ENCODE assay signal across 13 cellular contexts in the genomic region with DNA sequence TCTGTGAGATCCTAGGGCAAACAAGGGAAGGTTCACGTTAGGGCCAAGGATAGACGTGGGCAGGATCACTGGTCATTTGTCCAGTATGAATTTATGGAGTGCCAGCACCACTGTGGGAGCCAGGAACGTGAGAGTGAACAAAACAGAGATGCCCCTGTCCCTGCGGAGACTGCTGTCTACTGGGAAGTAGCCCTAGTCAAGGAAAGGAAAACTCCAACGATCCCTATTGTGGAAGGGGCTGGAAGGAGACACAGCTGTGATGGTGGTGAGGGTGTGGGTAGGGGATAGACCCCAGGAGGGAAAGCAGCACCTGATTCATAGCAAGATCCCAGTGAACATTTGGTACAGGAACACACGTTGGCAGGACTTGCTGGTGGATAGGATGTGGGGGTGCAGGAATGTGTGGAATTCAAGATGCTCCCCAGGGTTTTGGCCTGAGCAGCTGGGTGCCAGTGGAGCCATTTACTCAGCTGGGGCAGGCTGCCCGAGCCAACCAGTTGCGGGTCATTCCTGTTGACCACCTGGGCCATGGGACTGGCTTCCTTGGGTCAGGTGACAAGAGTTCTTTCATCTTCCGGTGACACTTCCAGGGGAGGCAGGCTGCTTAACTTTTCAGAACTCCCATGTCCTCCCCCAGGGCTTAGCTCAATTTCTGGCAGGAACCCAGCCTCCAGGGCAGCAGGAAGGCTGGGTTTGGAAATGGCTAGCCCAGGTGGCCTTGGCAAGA. TPM values are rescaled to one million over a fixed set of nuclear protein-coding genes. Genes with fewer than 3 reads are reported as not detected.
DNase-seq lines count a peak whose midpoint lies in the region; TF ChIP-seq lines count a peak whose summit lies in the region.
"Had no signal": no experiment of that assay in that cellular context is flagged by ENCODE, and none has a peak within 500 bp of the region (broad histone marks: within the 10 kb centered on the region; RNA-seq: fewer than 3 reads in every experiment).

No MANE protein-coding gene starts in this region.

- H3K4me1 ChIP-seq in Loucy (ENCODE audit: insufficient read depth, low read length, poor library complexity, severe bottlenecking) (peaks cover 26% of the 10 kb centered on the region), osteoblast (ENCODE audit: insufficient read depth, low read length) (peaks cover 42% of the 10 kb centered on the region), Karpas-422 (ENCODE audit: low read length) (peaks cover 22% of the 10 kb centered on the region)

- H3K27ac ChIP-seq in osteoblast (ENCODE audit: low read depth, low read length) (no peak overlapping the region), Karpas-422 (ENCODE audit: low read length) (no peak overlapping the region)

- H3K4me3 ChIP-seq in Loucy (ENCODE audit: low read length, poor library complexity, severe bottlenecking), result no peak overlapping the region
- H3K4me3 ChIP-seq in choroid plexus epithelial cell (ENCODE audit: low read depth, low read length), result no peak overlapping the region
- no peak overlapping the region for H3K4me3 ChIP-seq in osteoblast (ENCODE audit: insufficient read depth, low read length)
- no peak overlapping the region for H3K4me3 ChIP-seq in Karpas-422 (ENCODE audit: low read length)

- TF ChIP-seq CTCF in Loucy (conservative IDR thresholded peaks at IDR 0.05; ENCODE audit: low read length) (no peak), choroid plexus epithelial cell (conservative IDR thresholded peaks at IDR 0.05; ENCODE audit: low read depth, low read length) (no peak), osteoblast (IDR thresholded peaks at IDR 0.05; ENCODE audit: extremely low read depth, low read depth, low read length) (no peak)

- H3F3A ChIP-seq in Loucy (ENCODE audit: low read depth), result no peaks in the 10 kb centered on the region

- peaks cover 35% of the 10 kb centered on the region for H3K79me2 ChIP-seq in Loucy (ENCODE audit: insufficient read depth, low read length)
- peaks cover 13% of the 10 kb centered on the region for H3K79me2 ChIP-seq in osteoblast (ENCODE audit: insufficient read depth, low read length)
- H3K79me2 ChIP-seq in Karpas-422 (ENCODE audit: low read length), result no peaks in the 10 kb centered on the region

- H3K4me2 ChIP-seq in Loucy (ENCODE audit: low read depth, low read length, poor library complexity, severe bottlenecking), result no peak overlapping the region
- peak overlapping the region; percentile 47 for H3K4me2 ChIP-seq in osteoblast (ENCODE audit: insufficient read depth, low read length)
- no peak overlapping the region for H3K4me2 ChIP-seq in Karpas-422 (ENCODE audit: low read depth, low read length, poor library complexity, severe bottlenecking)

- H3K27me3 ChIP-seq in Loucy (ENCODE audit: insufficient read depth, low read length, poor library complexity, severe bottlenecking), result no peaks in the 10 kb centered on the region
- no peaks in the 10 kb centered on the region for H3K27me3 ChIP-seq in osteoblast (ENCODE audit: insufficient read depth, low read length)
- no peaks in the 10 kb centered on the region for H3K27me3 ChIP-seq in Karpas-422 (ENCODE audit: low read length)

- H3K36me3 ChIP-seq in Loucy (ENCODE audit: insufficient read depth, low read length), result 0 out of 2 replicates have a peak, but pooled peaks cover 6% of the 10 kb centered on the region
- peaks cover 1% of the 10 kb centered on the region for H3K36me3 ChIP-seq in osteoblast (ENCODE audit: insufficient read depth, low read length)
- H3K36me3 ChIP-seq in Karpas-422 (ENCODE audit: insufficient read depth, low read length), result no peaks in the 10 kb centered on the region

- peak; percentile 49 for DNase-seq in ELF-1 (ENCODE audit: low read depth, low spot score)
- peak; percentile 69 for DNase-seq in choroid plexus epithelial cell (ENCODE audit: low read depth)
- DNase-seq in osteoblast (ENCODE audit: insufficient read length, low spot score, missing footprints), result peak; percentile 89
- no peak for DNase-seq in islet precursor cell
- DNase-seq in superior temporal gyrus (ENCODE audit: extremely low spot score), result no peak
- DNase-seq in Karpas-422, result no peak
- DNase-seq in NCI-H2029 treated with DMSO at 0.1 percent for 48 hours (lab: John Stamatoyannopoulos, UW), result no peak
- DNase-seq: activated gamma-delta T cell treated with Interleukin-2 at 50 U/mL for 16 hours; effector CD4-positive, alpha-beta T cell; naive thymus-derived CD4-positive, alpha-beta T cell; NCI-H2029; stimulated activated naive CD8-positive, alpha-beta T cell treated with anti-CD3 and anti-CD28 coated beads, Interleukin-15, amount 100 ng/mL, for 72 hours had no signal

- H3K9me2 ChIP-seq in Loucy (replicated peaks; ENCODE audit: low read depth, low read length) (no peaks in the 10 kb centered on the region), Karpas-422 (replicated peaks; ENCODE audit: insufficient read depth, low read length) (no peaks in the 10 kb centered on the region)

- H3K9ac ChIP-seq in Loucy (ENCODE audit: low read depth, low read length, poor library complexity, severe bottlenecking) (no peak overlapping the region), Karpas-422 (ENCODE audit: low read length) (no peak overlapping the region)

- 0 out of 2 replicates have a peak overlapping the region, but pooled peaks have one; percentile 50 for H2AFZ ChIP-seq in Loucy (ENCODE audit: low read length)
- H2AFZ ChIP-seq in osteoblast (ENCODE audit: low read length), result no peak overlapping the region
- H2AFZ ChIP-seq in Karpas-422 (ENCODE audit: low read length), result no peak overlapping the region

- H4K20me1 ChIP-seq in Loucy (ENCODE audit: insufficient read depth, low read length, poor library complexity, severe bottlenecking), result peaks cover 12% of the 10 kb centered on the region
- peaks cover 25% of the 10 kb centered on the region for H4K20me1 ChIP-seq in osteoblast (ENCODE audit: insufficient read depth, low read length)
- peaks cover 15% of the 10 kb centered on the region; the same call in 1 of the 2 replicates for H4K20me1 ChIP-seq in Karpas-422 (ENCODE audit: insufficient read depth, low read depth, low read length)

- H3K9me3 ChIP-seq in Loucy (ENCODE audit: insufficient read depth, low read depth, low read length) (no peaks in the 10 kb centered on the region), osteoblast (ENCODE audit: low read depth, low read length) (no peaks in the 10 kb centered on the region), Karpas-422 (ENCODE audit: low read length) (no peaks in the 10 kb centered on the region)

RNA-seq across cellular contexts. Expression of a gene that starts 1.2 kb away (rescaled TPM):
- 30.6 and 34.4 TPM in 2 replicates for total RNA-seq in osteoblast
- total RNA-seq in Karpas-422 (2014; rRNA removed; shearing (Covaris generic); ENCODE audit: low replicate concordance), result 13.6 and 24.1 TPM in 2 replicates

RNA-seq across cellular contexts. Expression of a gene that starts 32.5 kb away (rescaled TPM):
- 61.2 and 72.2 TPM in 2 replicates for total RNA-seq in osteoblast
- not detected in 2 replicates for total RNA-seq in Karpas-422 (2014; rRNA removed; shearing (Covaris generic); ENCODE audit: low replicate concordance)
- total RNA-seq: naive thymus-derived CD4-positive, alpha-beta T cell had no signal

RNA-seq across cellular contexts. Expression of a gene that starts 40.9 kb away (rescaled TPM):
- total RNA-seq in osteoblast, result 87.6 and 87.8 TPM in 2 replicates
- 157 and 172 TPM in 2 replicates for total RNA-seq in Karpas-422 (2014; rRNA removed; shearing (Covaris generic); ENCODE audit: low replicate concordance)

Comparison
In these comparisons a context has a peak if more than half of its experiments do, and no peak if none do; other contexts are left out.
1. DNase-seq: peak in ELF-1 (single experiment), choroid plexus epithelial cell (single experiment) and osteoblast (single experiment); none in islet precursor cell (single experiment), superior temporal gyrus (single experiment), Karpas-422 (single experiment) and NCI-H2029 treated with DMSO at 0.1 percent for 48 hours (single experiment).
2. RNA of a gene that starts 32.5 kb away (total RNA-seq): 61.2 to 72.2 TPM in osteoblast; not detected in Karpas-422; every median in the first group is over 10 times any median in the second.